Comparison of ENCODE assay signal across 9 cellular contexts in the genomic region with DNA sequence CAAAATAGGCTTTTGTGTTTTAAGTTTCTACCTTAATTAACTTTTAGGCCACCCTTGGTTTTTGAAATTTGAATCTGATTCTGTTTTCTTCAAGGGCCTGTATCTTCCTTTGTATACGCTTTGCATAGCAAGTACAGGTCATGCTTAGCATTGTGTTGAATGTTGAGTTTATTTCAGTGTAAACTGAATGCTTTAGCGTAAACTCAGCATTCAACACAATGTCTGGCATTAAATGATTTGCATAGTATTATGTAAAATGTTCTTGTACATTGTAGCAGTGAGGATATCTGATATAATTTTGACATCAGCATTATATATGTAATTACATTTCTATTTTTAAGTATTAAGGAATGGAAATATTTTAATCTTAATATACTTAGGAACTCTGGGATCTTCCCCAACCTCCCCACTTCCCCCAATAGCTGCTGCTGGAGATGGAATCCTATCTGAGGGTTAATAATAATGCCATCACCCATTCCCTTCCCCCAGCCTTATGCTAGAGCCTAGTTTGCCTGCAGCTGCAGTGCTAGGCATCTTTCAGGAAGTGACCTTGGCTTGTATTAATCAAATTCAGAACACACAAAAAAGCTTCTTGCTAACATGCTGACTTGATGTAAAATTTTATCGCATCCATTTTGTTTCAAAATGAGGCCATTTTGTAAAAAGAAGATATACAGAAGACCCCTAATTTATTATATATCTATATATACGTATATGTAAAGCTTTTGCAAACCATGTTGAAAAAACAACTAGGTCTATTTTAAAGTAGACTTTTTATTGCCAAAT.
DNase-seq lines count a peak whose midpoint lies in the region; ATAC-seq and TF ChIP-seq lines count a peak whose summit lies in the region.
"Had no signal": no experiment of that assay in that cellular context is flagged by ENCODE, and none has a peak within 500 bp of the region (broad histone marks: within the 10 kb centered on the region; RNA-seq: fewer than 3 reads in every experiment).

No MANE protein-coding gene starts in this region.

- no TSS peak for BruUV-seq in Calu3 (replicated peaks; lab: Mats Ljungman, UMichigan)

- H3K36me3 ChIP-seq in SK-N-MC (ENCODE audit: insufficient read depth, low read length), result peaks cover 5% of the 10 kb centered on the region; the same call in 1 of the 2 replicates

- ATAC-seq in GM21367 (IDR thresholded peaks at IDR 0.05; ENCODE audit: unreplicated experiment) (no peak), GM18517 (IDR thresholded peaks at IDR 0.05; ENCODE audit: unreplicated experiment) (no peak)

- peak overlapping the region; percentile 70 for H3K27ac Mint-ChIP-seq in Calu3 (ENCODE audit: unreplicated experiment)
- H3K27ac Mint-ChIP-seq in activated naive CD4-positive, alpha-beta T cell treated with anti-CD3 and anti-CD28 coated beads, Interleukin-2, amount 10 ng/mL, durations not matched to agents 7 days and 5 days, result no peak overlapping the region

- TF ChIP-seq CTCF in Calu3 (IDR thresholded peaks at IDR 0.05; ENCODE audit: unreplicated experiment), result no peak

- H3K9me3 Mint-ChIP-seq in Calu3 (ENCODE audit: low read depth, unreplicated experiment), result peaks cover 3% of the 10 kb centered on the region
- H3K9me3 Mint-ChIP-seq in activated naive CD4-positive, alpha-beta T cell treated with anti-CD3 and anti-CD28 coated beads, Interleukin-2, amount 10 ng/mL, durations not matched to agents 7 days and 5 days, result no peaks in the 10 kb centered on the region

- CTCF ChIA-PET in Calu3 (lab: Charles Lee), result interaction anchor here (0.5 to 2.9 kb wide), 3 partner anchors 10 to 119 kb away, joined by 4 to 11 read pairs (median 4); a partner anchor contains a TSS
- CTCF ChIA-PET in activated naive CD4-positive, alpha-beta T cell treated with anti-CD3 and anti-CD28 coated beads, Interleukin-2, amount 10 ng/mL, durations not matched to agents 7 days and 5 days (lab: Charles Lee), result no interaction called here

- peaks cover 31% of the 10 kb centered on the region for H3K36me3 Mint-ChIP-seq in Calu3 (ENCODE audit: insufficient read depth, unreplicated experiment)
- H3K36me3 Mint-ChIP-seq in activated naive CD4-positive, alpha-beta T cell treated with anti-CD3 and anti-CD28 coated beads, Interleukin-2, amount 10 ng/mL, durations not matched to agents 7 days and 5 days, result peaks cover 31% of the 10 kb centered on the region

- peaks cover 75% of the 10 kb centered on the region for H3K4me1 Mint-ChIP-seq in Calu3 (ENCODE audit: low read depth, unreplicated experiment)
- H3K4me1 Mint-ChIP-seq in activated naive CD4-positive, alpha-beta T cell treated with anti-CD3 and anti-CD28 coated beads, Interleukin-2, amount 10 ng/mL, durations not matched to agents 7 days and 5 days, result peaks cover 73% of the 10 kb centered on the region

- H3K4me3 ChIP-seq in SK-N-MC, result peak overlapping the region; percentile 73
- H3K4me3 ChIP-seq: lung had no signal

- H3K9me3 ChIP-seq in SK-N-MC (ENCODE audit: low read depth, low read length), result no peaks in the 10 kb centered on the region

- peak overlapping the region; percentile 99 for H3K27ac ChIP-seq in SK-N-MC

- no peaks in the 10 kb centered on the region for H3K27me3 Mint-ChIP-seq in Calu3 (ENCODE audit: unreplicated experiment)
- H3K27me3 Mint-ChIP-seq in activated naive CD4-positive, alpha-beta T cell treated with anti-CD3 and anti-CD28 coated beads, Interleukin-2, amount 10 ng/mL, durations not matched to agents 7 days and 5 days, result no peaks in the 10 kb centered on the region

- intact Hi-C loops in Calu3 (cut with micrococcal nuclease; ENCODE audit: unreplicated experiment), result loop anchor here (2.0 kb wide), 1 partner anchor 72 kb away; no protein-coding TSS in a partner anchor

- peak; percentile 32 for DNase-seq in Calu3
- DNase-seq in M059J (ENCODE audit: low read depth), result peak; percentile 45
- DNase-seq in SK-N-MC (ENCODE audit: low read depth, low spot score), result peak; percentile 88
- DNase-seq in left kidney (ENCODE audit: low read depth, low spot score), result peak; percentile 71
- DNase-seq in activated naive CD4-positive, alpha-beta T cell treated with anti-CD3 and anti-CD28 coated beads, Interleukin-2, amount 10 ng/mL, durations not matched to agents 7 days and 5 days, result no peak
- DNase-seq in stimulated activated CD4-positive, alpha-beta T cell treated with anti-CD3 and anti-CD28 coated beads, Interleukin-2, amount 100 ng/mL, for 24 hours, result no peak

- peak overlapping the region; percentile 59 for H3K4me3 Mint-ChIP-seq in Calu3 (ENCODE audit: low read depth, unreplicated experiment)
- no peak overlapping the region for H3K4me3 Mint-ChIP-seq in activated naive CD4-positive, alpha-beta T cell treated with anti-CD3 and anti-CD28 coated beads, Interleukin-2, amount 10 ng/mL, durations not matched to agents 7 days and 5 days

- peak overlapping the region; percentile 88 for H3K9ac ChIP-seq in SK-N-MC (ENCODE audit: insufficient read length)

Comparison
In these comparisons a context has a peak if more than half of its experiments do, and no peak if none do; other contexts are left out.
1. DNase-seq: peak in Calu3 (single experiment), M059J (single experiment), SK-N-MC (single experiment) and left kidney (single experiment); none in activated naive CD4-positive, alpha-beta T cell treated with anti-CD3 and anti-CD28 coated beads, Interleukin-2, amount 10 ng/mL, durations not matched to agents 7 days and 5 days (single experiment) and stimulated activated CD4-positive, alpha-beta T cell treated with anti-CD3 and anti-CD28 coated beads, Interleukin-2, amount 100 ng/mL, for 24 hours (0 of 2).